ENCODE assay signal across 9 cellular contexts in genomic region chr12:44847888-44848770, GRCh38. TPM values are rescaled to one million over a fixed set of nuclear protein-coding genes. Genes with fewer than 3 reads are reported as not detected.
DNase-seq lines count a peak whose midpoint lies in the region; ATAC-seq and TF ChIP-seq lines count a peak whose summit lies in the region.
"Had no signal": no experiment of that assay in that cellular context is flagged by ENCODE, and none has a peak within 500 bp of the region (broad histone marks: within the 10 kb centered on the region; RNA-seq: fewer than 3 reads in every experiment).

No MANE protein-coding gene starts in this region.

- peak overlapping the region; percentile 98 for H3K27ac Mint-ChIP-seq in stimulated activated effector memory CD8-positive, alpha-beta T cell treated with anti-CD3 and anti-CD28 coated beads, Interleukin-12 subunit alpha, Interleukin-12 subunit beta, amount 100 ng/mL, for 72 hours

- no peak for TF ChIP-seq CTCF in vagina (IDR thresholded peaks at IDR 0.05)

- H3K4me3 ChIP-seq in Karpas-422 (ENCODE audit: low read length) (peak overlapping the region; percentile 26), trophoblast cell (ENCODE audit: low read depth, low read length) (no peak overlapping the region), vagina (no peak overlapping the region)

- H3K27me3 ChIP-seq in Karpas-422 (ENCODE audit: low read length), result no peaks in the 10 kb centered on the region
- H3K27me3 ChIP-seq in trophoblast cell (ENCODE audit: insufficient read depth, low read length), result no peaks in the 10 kb centered on the region
- H3K27me3 ChIP-seq in vagina, result no peaks in the 10 kb centered on the region

- H4K8ac ChIP-seq in trophoblast cell (ENCODE audit: low read depth, low read length), result no peak overlapping the region

- H4K91ac ChIP-seq in trophoblast cell (ENCODE audit: low read depth, low read length), result no peak overlapping the region

- H3K79me2 ChIP-seq in Karpas-422 (ENCODE audit: low read length) (peaks cover 95% of the 10 kb centered on the region), trophoblast cell (ENCODE audit: control insufficient read depth, insufficient read depth, low read length, poor library complexity) (no peaks in the 10 kb centered on the region)

- no peak overlapping the region for H3K14ac ChIP-seq in trophoblast cell (ENCODE audit: low read length)

- H3K4ac ChIP-seq in trophoblast cell (ENCODE audit: low read depth, low read length), result no peak overlapping the region

- H2AFZ ChIP-seq in Karpas-422 (ENCODE audit: low read length), result 0 out of 2 replicates have a peak overlapping the region, but pooled peaks have one; percentile 18
- no peak overlapping the region for H2AFZ ChIP-seq in trophoblast cell (ENCODE audit: insufficient read depth, low read length, poor library complexity)

- peaks cover 12% of the 10 kb centered on the region for H3K36me3 Mint-ChIP-seq in stimulated activated effector memory CD8-positive, alpha-beta T cell treated with anti-CD3 and anti-CD28 coated beads, Interleukin-12 subunit alpha, Interleukin-12 subunit beta, amount 100 ng/mL, for 72 hours

- no peak overlapping the region for H2BK120ac ChIP-seq in trophoblast cell (ENCODE audit: insufficient read depth, low read length, poor library complexity)

- H3K36me3 ChIP-seq in Karpas-422 (ENCODE audit: insufficient read depth, low read length) (no peaks in the 10 kb centered on the region), trophoblast cell (ENCODE audit: control insufficient read depth in 1 of 2, insufficient read depth in 2 of 2, low read length in 2 of 2) (no peaks in the 10 kb centered on the region), vagina (no peaks in the 10 kb centered on the region)

- peaks cover 43% of the 10 kb centered on the region for H3K4me1 Mint-ChIP-seq in stimulated activated effector memory CD8-positive, alpha-beta T cell treated with anti-CD3 and anti-CD28 coated beads, Interleukin-12 subunit alpha, Interleukin-12 subunit beta, amount 100 ng/mL, for 72 hours

- no peaks in the 10 kb centered on the region for H4K20me1 ChIP-seq in Karpas-422 (ENCODE audit: insufficient read depth, low read depth, low read length)

- peak overlapping the region; percentile 85 for H3K27ac ChIP-seq in Karpas-422 (ENCODE audit: low read length)
- no peak overlapping the region for H3K27ac ChIP-seq in trophoblast cell (ENCODE audit: low read depth, low read length)
- no peak overlapping the region for H3K27ac ChIP-seq in vagina
- H3K27ac ChIP-seq: C4-2B had no signal

- H3K23ac ChIP-seq in trophoblast cell (ENCODE audit: low read length), result no peak overlapping the region

- ATAC-seq in GM21515 (IDR thresholded peaks at IDR 0.05; ENCODE audit: unreplicated experiment), result peak; percentile 89
- ATAC-seq in stimulated activated effector memory CD8-positive, alpha-beta T cell treated with anti-CD3 and anti-CD28 coated beads, Interleukin-12 subunit alpha, Interleukin-12 subunit beta, amount 100 ng/mL, for 72 hours, result peak; percentile 92

- H3K18ac ChIP-seq in trophoblast cell (ENCODE audit: low read length), result no peak overlapping the region

- H3K4me2 ChIP-seq in Karpas-422 (ENCODE audit: low read depth, low read length, poor library complexity, severe bottlenecking), result peak overlapping the region; percentile 46
- no peak overlapping the region for H3K4me2 ChIP-seq in trophoblast cell (ENCODE audit: low read length)

- TF ChIP-seq POLR2A in vagina (IDR thresholded peaks at IDR 0.05), result no peak

- H3K9me3 ChIP-seq in Karpas-422 (ENCODE audit: low read length), result no peaks in the 10 kb centered on the region
- no peaks in the 10 kb centered on the region for H3K9me3 ChIP-seq in trophoblast cell (ENCODE audit: insufficient read depth, low read depth, low read length)
- no peaks in the 10 kb centered on the region for H3K9me3 ChIP-seq in vagina

- peak overlapping the region; percentile 25 for H3K9ac ChIP-seq in Karpas-422 (ENCODE audit: low read length)
- no peak overlapping the region for H3K9ac ChIP-seq in trophoblast cell (ENCODE audit: low read length)

- H2BK5ac ChIP-seq in trophoblast cell (ENCODE audit: low read depth, low read length, poor library complexity), result no peak overlapping the region

- no peak overlapping the region for H2BK12ac ChIP-seq in trophoblast cell (ENCODE audit: low read length)

- no peak overlapping the region for H4K12ac ChIP-seq in trophoblast cell (ENCODE audit: low read depth, low read length)

- peaks cover 2% of the 10 kb centered on the region for H3K9me3 Mint-ChIP-seq in stimulated activated effector memory CD8-positive, alpha-beta T cell treated with anti-CD3 and anti-CD28 coated beads, Interleukin-12 subunit alpha, Interleukin-12 subunit beta, amount 100 ng/mL, for 72 hours

- DNase-seq in CD1c-positive myeloid dendritic cell (ENCODE audit: extremely low spot score), result peak; percentile 24
- DNase-seq in Karpas-422, result peak; percentile 64
- DNase-seq in activated naive CD4-positive, alpha-beta T cell treated with Interleukin-2 at 50 U/mL for 16 hours, result peak; percentile 65
- DNase-seq in stimulated activated effector memory CD8-positive, alpha-beta T cell treated with anti-CD3 and anti-CD28 coated beads, Interleukin-12 subunit alpha, Interleukin-12 subunit beta, amount 100 ng/mL, for 72 hours (ENCODE audit: low spot score in 2 of 2), result peak; percentile 25 to 74
- no peak for DNase-seq in HUDEP-2 (lab: John Stamatoyannopoulos, UW; ENCODE audit: unreplicated experiment in 76 of 76)
- no peak for DNase-seq in trophoblast cell
- DNase-seq in vagina (ENCODE audit: extremely low spot score in 2 of 2), result no peak

- peaks cover 62% of the 10 kb centered on the region for H3K4me1 ChIP-seq in Karpas-422 (ENCODE audit: low read length)
- no peaks in the 10 kb centered on the region for H3K4me1 ChIP-seq in trophoblast cell (ENCODE audit: control insufficient read depth in 1 of 2, insufficient read depth in 2 of 2, low read length in 2 of 2)
- no peaks in the 10 kb centered on the region for H3K4me1 ChIP-seq in vagina

- H2AK5ac ChIP-seq in trophoblast cell (ENCODE audit: low read length), result no peak overlapping the region

- H3K4me3 Mint-ChIP-seq in stimulated activated effector memory CD8-positive, alpha-beta T cell treated with anti-CD3 and anti-CD28 coated beads, Interleukin-12 subunit alpha, Interleukin-12 subunit beta, amount 100 ng/mL, for 72 hours, result peak overlapping the region; percentile 65

- intact Hi-C loops in vagina (cut with DNase I), result no loop called here

- no peaks in the 10 kb centered on the region for H3K79me1 ChIP-seq in trophoblast cell (ENCODE audit: low read length)

- WGBS in trophoblast cell (ENCODE audit: extremely low coverage, insufficient coverage, insufficient read length), result no CpG with 5 or more reads among the region's 6 CpGs

- no peaks in the 10 kb centered on the region for H3K9me2 ChIP-seq in Karpas-422 (replicated peaks; ENCODE audit: insufficient read depth, low read length)

RNA-seq across cellular contexts. Expression of gene NELL2, which starts 28.0 kb away (rescaled TPM):
- total RNA-seq in Karpas-422 (2014; rRNA removed; shearing (Covaris generic); ENCODE audit: low replicate concordance), result 188 and 207 TPM in 2 replicates
- polyA plus RNA-seq in trophoblast cell (2013), result 0.10 and 0.14 TPM in 2 replicates
- 16.9 TPM for total RNA-seq in vagina

Comparison
In these comparisons a context has a peak if more than half of its experiments do, and no peak if none do; other contexts are left out.
1. DNase-seq: peak in CD1c-positive myeloid dendritic cell (single experiment), Karpas-422 (single experiment), activated naive CD4-positive, alpha-beta T cell treated with Interleukin-2 at 50 U/mL for 16 hours (single experiment) and stimulated activated effector memory CD8-positive, alpha-beta T cell treated with anti-CD3 and anti-CD28 coated beads, Interleukin-12 subunit alpha, Interleukin-12 subunit beta, amount 100 ng/mL, for 72 hours (2 of 2); none in HUDEP-2 (0 of 76), trophoblast cell (0 of 2) and vagina (0 of 2).
2. RNA of gene NELL2, which starts 28.0 kb away (total RNA-seq): 188 to 207 TPM in Karpas-422; 16.9 TPM in vagina (single experiment); every median in the first group is over 10 times any median in the second.